Comparison of ENCODE assay signal across 9 cellular contexts in the genomic region with DNA sequence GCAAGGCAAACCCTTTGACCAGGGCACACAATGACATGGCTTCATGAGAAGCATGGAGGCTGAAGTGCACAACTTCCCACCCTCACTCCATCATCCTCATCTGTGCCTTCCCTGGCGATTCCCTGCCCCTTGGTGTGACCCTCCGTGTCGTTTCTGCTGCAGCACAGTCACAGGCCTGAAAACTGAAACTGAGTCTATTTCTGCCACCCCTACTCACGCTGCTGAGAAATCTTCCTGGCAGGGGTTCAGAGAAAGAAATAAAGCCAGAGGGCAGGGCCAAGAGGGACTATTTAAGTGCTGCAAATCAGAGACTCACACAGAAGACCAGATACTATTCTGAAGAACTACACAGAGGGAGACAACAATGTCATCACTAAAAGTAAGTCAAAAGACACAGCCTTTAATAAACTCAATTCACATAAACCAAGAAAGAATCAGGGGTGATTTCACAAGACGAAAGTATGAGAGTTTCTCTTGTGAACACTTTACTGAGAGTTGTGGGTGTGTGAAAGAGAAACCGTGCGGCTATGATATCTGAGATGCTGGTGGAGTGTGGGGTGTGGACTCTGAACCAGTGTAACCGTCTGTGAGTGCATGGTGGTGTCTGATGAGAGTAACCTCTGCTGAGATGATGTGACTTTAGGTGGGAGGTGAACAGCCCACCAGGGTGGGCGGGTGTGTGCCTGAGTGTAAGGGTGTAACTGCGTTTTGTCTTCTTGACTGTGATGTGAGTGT. TPM values are rescaled to one million over a fixed set of nuclear protein-coding genes. Genes with fewer than 3 reads are reported as not detected.
DNase-seq lines count a peak whose midpoint lies in the region; ATAC-seq and TF ChIP-seq lines count a peak whose summit lies in the region.
"Had no signal": no experiment of that assay in that cellular context is flagged by ENCODE, and none has a peak within 500 bp of the region (broad histone marks: within the 10 kb centered on the region; RNA-seq: fewer than 3 reads in every experiment).

No MANE protein-coding gene starts in this region.

- H3K4me3 ChIP-seq in stomach: peak overlapping the region in 1 of 4 donors; percentile 6

- peaks cover 0 to 4% of the 10 kb centered on the region in 2 donors for H3K9me3 Mint-ChIP-seq in activated naive CD4-positive, alpha-beta T cell treated with anti-CD3 and anti-CD28 coated beads, Interleukin-2, amount 50 U/mL, for 72 hours

- ATAC-seq in GM19324 (IDR thresholded peaks at IDR 0.05; ENCODE audit: low FRiP score, unreplicated experiment): peak; percentile 69
- peak; percentile 52 for ATAC-seq in HG03196 (IDR thresholded peaks at IDR 0.05; ENCODE audit: unreplicated experiment)
- ATAC-seq in activated naive CD4-positive, alpha-beta T cell treated with anti-CD3 and anti-CD28 coated beads, Interleukin-2, amount 50 U/mL, for 72 hours: peak; percentile 82 to 84

- H3K4me1 ChIP-seq in stomach: peaks cover 0 to 20% (median 18%) of the 10 kb centered on the region in 4 donors

- intact Hi-C loops in stomach (cut with DNase I; ENCODE audit: low total_unique reads): no loop called here

- no peak for TF ChIP-seq EP300 in stomach (IDR thresholded peaks at IDR 0.05)

- TF ChIP-seq POLR2A in stomach (IDR thresholded peaks at IDR 0.05): no peak

- DNase-seq in activated naive CD4-positive, alpha-beta T cell treated with anti-CD3 and anti-CD28 coated beads, Interleukin-2, amount 50 U/mL, for 72 hours (ENCODE audit: low spot score in 2 of 2): peak in 1 of 2 donors; percentile 53
- DNase-seq in stimulated activated CD8-positive, alpha-beta memory T cell treated with anti-CD3 and anti-CD28 coated beads, Interleukin-15, amount 100 ng/mL, for 24 hours (ENCODE audit: low read depth): peak; percentile 7
- DNase-seq in stomach (no peak), iPS-NIHi11 (ENCODE audit: low spot score) (no peak), SKM-1 (lab: John Stamatoyannopoulos, UW; ENCODE audit: unreplicated experiment) (no peak)
- DNase-seq in effector CD4-positive, alpha-beta T cell: no peak

- no peak for TF ChIP-seq CTCF in stomach (IDR thresholded peaks at IDR 0.05)

- H3K27ac Mint-ChIP-seq in activated naive CD4-positive, alpha-beta T cell treated with anti-CD3 and anti-CD28 coated beads, Interleukin-2, amount 50 U/mL, for 72 hours: peak overlapping the region; percentile 86

- H3K27ac ChIP-seq in stomach: peak overlapping the region in 2 of 5 donors; percentile 35 to 82
- H3K27ac ChIP-seq: neutrophil had no signal

- WGBS in stomach, 5 donors: 35 to 44% (median 37%) methylated on average over 10 of the region's 10 CpGs

- no peaks in the 10 kb centered on the region for H3K27me3 ChIP-seq in stomach

- H3K36me3 ChIP-seq in stomach: no peaks in the 10 kb centered on the region
- H3K36me3 ChIP-seq: neutrophil had no signal

- H3K9me3 ChIP-seq in stomach: no peaks in the 10 kb centered on the region
- H3K9me3 ChIP-seq: neutrophil had no signal

- H3K36me3 Mint-ChIP-seq in activated naive CD4-positive, alpha-beta T cell treated with anti-CD3 and anti-CD28 coated beads, Interleukin-2, amount 50 U/mL, for 72 hours: peaks cover 0 to 15% of the 10 kb centered on the region in 2 donors

RNA-seq across cellular contexts. Expression of gene LGALS16, which starts 23.5 kb away (rescaled TPM):
- total RNA-seq in activated naive CD4-positive, alpha-beta T cell treated with anti-CD3 and anti-CD28 coated beads, Interleukin-2, amount 50 U/mL, for 72 hours: not detected
- total RNA-seq in stomach: not detected
- polyA plus RNA-seq in stomach: not detected

RNA-seq across cellular contexts. Expression of gene LGALS14, which starts 25.1 kb away (rescaled TPM):
- 1 to 10 TPM; 3.3 to 5.1 TPM for total RNA-seq in activated naive CD4-positive, alpha-beta T cell treated with anti-CD3 and anti-CD28 coated beads, Interleukin-2, amount 50 U/mL, for 72 hours
- not detected for total RNA-seq in stomach
- not detected for polyA plus RNA-seq in stomach

RNA-seq across cellular contexts. Expression of gene CLC, which starts 58.6 kb away (rescaled TPM):
- total RNA-seq in activated naive CD4-positive, alpha-beta T cell treated with anti-CD3 and anti-CD28 coated beads, Interleukin-2, amount 50 U/mL, for 72 hours: 1 to 10 TPM in 1 of 2 donors, under 1 TPM in 1; 0.86 to 1.0 TPM
- 1 to 10 TPM in 1 of 5 donors, not detected in 4; 2.8 TPM for total RNA-seq in stomach
- 1 to 10 TPM in 1 of 3 donors, not detected in 2; 1.7 TPM for polyA plus RNA-seq in stomach

Comparison
In these comparisons a context has a peak if more than half of its experiments do, and no peak if none do; other contexts are left out.
1. RNA of gene LGALS14, which starts 25.1 kb away (total RNA-seq): 3.3 to 5.1 TPM in activated naive CD4-positive, alpha-beta T cell treated with anti-CD3 and anti-CD28 coated beads, Interleukin-2, amount 50 U/mL, for 72 hours; not detected in stomach; every median in the first group is over 4 times any median in the second.
2. Peak in every context shown above with its lines, with median percentiles within 50 percentile points of each other: ATAC-seq.